In the genomic region with DNA sequence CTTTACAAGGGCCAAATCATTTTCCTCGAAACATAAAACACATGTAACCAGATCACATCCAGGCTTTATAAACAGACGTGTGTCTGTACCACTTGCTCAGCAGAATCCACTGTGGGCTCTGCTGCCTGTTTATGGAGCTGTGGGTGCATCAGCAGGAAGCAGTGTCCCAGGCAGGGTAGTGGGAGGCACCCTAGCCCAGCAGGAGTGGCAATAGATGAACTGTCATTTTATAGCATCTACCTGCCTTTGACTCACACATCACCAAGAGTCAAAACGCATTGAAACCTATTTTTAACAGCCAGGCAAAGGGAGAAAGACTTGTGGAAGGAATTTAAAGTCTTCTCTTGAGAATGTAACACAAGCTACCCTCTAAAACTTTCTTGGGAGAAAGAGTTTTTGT, we compare ENCODE assay signal across 18 cellular contexts.
A peak's percentile ranks its signal among the peaks of the same experiment; 100 is the strongest.
DNase-seq lines count a peak whose midpoint lies in the region; ATAC-seq and TF ChIP-seq lines count a peak whose summit lies in the region.
"Had no signal": no experiment of that assay in that cellular context is flagged by ENCODE, and none has a peak within 500 bp of the region (broad histone marks: within the 10 kb centered on the region; RNA-seq: fewer than 3 reads in every experiment).

No MANE protein-coding gene starts in this region.

- peaks cover 12% of the 10 kb centered on the region for H3K9me3 Mint-ChIP-seq in neural crest cell
- peaks cover 5% of the 10 kb centered on the region for H3K9me3 Mint-ChIP-seq in type B pancreatic cell

- TF ChIP-seq RAD21 in Ishikawa (IDR thresholded peaks at IDR 0.05; ENCODE audit: low read depth), result no peak

- TF ChIP-seq CTCF in neural crest cell (conservative IDR thresholded peaks at IDR 0.05) (no peak), type B pancreatic cell (conservative IDR thresholded peaks at IDR 0.05) (no peak)

- H3K36me3 Mint-ChIP-seq in neural crest cell (ENCODE audit: low read depth), result no peaks in the 10 kb centered on the region
- H3K36me3 Mint-ChIP-seq in type B pancreatic cell, result peaks cover 6% of the 10 kb centered on the region
- H3K36me3 Mint-ChIP-seq: CD14-positive monocyte; CD8-positive, alpha-beta T cell had no signal

- H3K27ac Mint-ChIP-seq in neural crest cell (ENCODE audit: unreplicated experiment) (peak overlapping the region; percentile 2), type B pancreatic cell (peak overlapping the region; percentile 1)
- H3K27ac Mint-ChIP-seq: CD14-positive monocyte; CD8-positive, alpha-beta T cell; HFFc6 had no signal

- DNase-seq in fibroblast of peridontal ligament (ENCODE audit: extremely low read depth), result peak; percentile 13
- no peak for DNase-seq in neural crest cell (ENCODE audit: low read depth, low spot score)
- DNase-seq in type B pancreatic cell (ENCODE audit: extremely low spot score, unreplicated experiment), result no peak
- DNase-seq in iPS-NIHi7 (ENCODE audit: extremely low spot score), result no peak
- DNase-seq in left cardiac atrium, result no peak
- DNase-seq: CD8-positive, alpha-beta T cell; COR-L47; DMS153; DMS79 treated with DMSO at 0.1 percent for 48 hours; EL; H7; HFFc6 had no signal

- peak; percentile 63; the same call in 1 of the 2 replicates for TF ChIP-seq EP300 in Ishikawa (IDR thresholded peaks at IDR 0.05; ENCODE audit: borderline replicate concordance)

- intact Hi-C loops in left cardiac atrium (cut with DNase I), result no loop called here

- no peak for ATAC-seq in left cardiac atrium
- ATAC-seq in SK-N-SH treated with all-trans-retinoic acid at 6 μM for 48 hours, result no peak
- ATAC-seq in GM21360 (IDR thresholded peaks at IDR 0.05; ENCODE audit: unreplicated experiment), result no peak
- ATAC-seq: A549; CD8-positive, alpha-beta T cell; K562 had no signal

- H3K27me3 Mint-ChIP-seq in neural crest cell (ENCODE audit: low read depth) (no peaks in the 10 kb centered on the region), type B pancreatic cell (no peaks in the 10 kb centered on the region)

- H3K4me3 Mint-ChIP-seq in neural crest cell, result no peak overlapping the region
- H3K4me3 Mint-ChIP-seq in type B pancreatic cell, result no peak overlapping the region
- H3K4me3 Mint-ChIP-seq: CD14-positive monocyte; CD8-positive, alpha-beta T cell; HFFc6 had no signal

- H3K4me1 Mint-ChIP-seq in neural crest cell, result peaks cover 8% of the 10 kb centered on the region
- H3K4me1 Mint-ChIP-seq in type B pancreatic cell (ENCODE audit: unreplicated experiment), result peaks cover 19% of the 10 kb centered on the region
- H3K4me1 Mint-ChIP-seq: CD14-positive monocyte had no signal

TF ChIP-seq in Ishikawa, 13 proteins besides CTCF, POLR2A, EP300 and RAD21:
- TF ChIP-seq TEAD4 (IDR thresholded peaks at IDR 0.05) (peak; percentile 59), TCF12 (IDR thresholded peaks at IDR 0.05; ENCODE audit: low read depth) (0 out of 2 replicates have a peak, but pooled peaks have one; percentile 22), NFIC (IDR thresholded peaks at IDR 0.05) (no peak)
- TF ChIP-seq, protein P1, sequence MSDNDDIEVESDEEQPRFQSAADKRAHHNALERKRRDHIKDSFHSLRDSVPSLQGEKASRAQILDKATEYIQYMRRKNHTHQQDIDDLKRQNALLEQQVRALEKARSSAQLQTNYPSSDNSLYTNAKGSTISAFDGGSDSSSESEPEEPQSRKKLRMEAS (IDR thresholded peaks at IDR 0.05), result 0 out of 2 replicates have a peak, but pooled peaks have one; percentile 11

TF ChIP-seq in SK-N-SH treated with all-trans-retinoic acid at 6 μM for 48 hours, 23 proteins besides CTCF, POLR2A, EP300 and RAD21:
- TF ChIP-seq OSR1 (CRISPR knock-in tag; IDR thresholded peaks at IDR 0.05) (no peak), ARNTL (CRISPR knock-in tag; IDR thresholded peaks at IDR 0.05; ENCODE audit: borderline replicate concordance, low read depth) (no peak), ZFP3 (CRISPR knock-in tag; IDR thresholded peaks at IDR 0.05) (no peak), TCF4 (CRISPR knock-in tag; IDR thresholded peaks at IDR 0.05; ENCODE audit: borderline replicate concordance) (no peak), PPARA (CRISPR knock-in tag; IDR thresholded peaks at IDR 0.05; ENCODE audit: borderline replicate concordance) (no peak), ZNF70 (CRISPR knock-in tag; IDR thresholded peaks at IDR 0.05) (no peak), ZFP30 (CRISPR knock-in tag; IDR thresholded peaks at IDR 0.05) (no peak), ZC3H10 (CRISPR knock-in tag; IDR thresholded peaks at IDR 0.05) (no peak), BACH2 (CRISPR knock-in tag; IDR thresholded peaks at IDR 0.05; ENCODE audit: borderline replicate concordance) (no peak), CSDC2 (CRISPR knock-in tag; IDR thresholded peaks at IDR 0.05) (no peak)
